8 cellular contexts compared by ENCODE assay signal in genomic region chr4:128387600-128388351, GRCh38.
A peak's percentile ranks its signal among the peaks of the same experiment; 100 is the strongest.
DNase-seq lines count a peak whose midpoint lies in the region; ATAC-seq, FAIRE-seq and TF ChIP-seq lines count a peak whose summit lies in the region.
"Had no signal": no experiment of that assay in that cellular context is flagged by ENCODE, and none has a peak within 500 bp of the region (broad histone marks: within the 10 kb centered on the region; RNA-seq: fewer than 3 reads in every experiment).

No MANE protein-coding gene starts in this region.

- H3K27me3 ChIP-seq in astrocyte (ENCODE audit: insufficient read depth, low read length): no peaks in the 10 kb centered on the region
- H3K27me3 ChIP-seq in left lung: no peaks in the 10 kb centered on the region
- no peaks in the 10 kb centered on the region for H3K27me3 ChIP-seq in thoracic aorta (replicated peaks; ENCODE audit: insufficient read depth)

- intact Hi-C loops in left lung (cut with DNase I): no loop called here

- no peak for ATAC-seq in left lung
- no peak for ATAC-seq in thoracic aorta (ENCODE audit: insufficient number of reproducible peaks, low FRiP score, low read depth)
- ATAC-seq in HG03097 (IDR thresholded peaks at IDR 0.05; ENCODE audit: low FRiP score, unreplicated experiment): no peak

- H3K9me3 ChIP-seq in astrocyte (ENCODE audit: insufficient read depth, low read depth, low read length) (no peaks in the 10 kb centered on the region), left lung (no peaks in the 10 kb centered on the region), thoracic aorta (no peaks in the 10 kb centered on the region)

- H3K36me3 ChIP-seq in astrocyte (ENCODE audit: insufficient read depth, low read length) (no peaks in the 10 kb centered on the region), left lung (no peaks in the 10 kb centered on the region), thoracic aorta (no peaks in the 10 kb centered on the region)

- H3K4me1 ChIP-seq in astrocyte (ENCODE audit: insufficient read depth, low read length): peaks cover 43% of the 10 kb centered on the region
- peaks cover 0 to 7% of the 10 kb centered on the region in 2 donors for H3K4me1 ChIP-seq in left lung
- peaks cover 7 to 37% of the 10 kb centered on the region in 2 donors for H3K4me1 ChIP-seq in thoracic aorta (ENCODE audit: control insufficient read depth in 1 of 2, low read depth in 2 of 2)

- no peaks in the 10 kb centered on the region for H3K27me3 Mint-ChIP-seq in astrocyte (ENCODE audit: low read depth, unreplicated experiment)

- no peaks in the 10 kb centered on the region for H4K20me1 ChIP-seq in astrocyte (ENCODE audit: insufficient read depth, low read length)

- no peak overlapping the region for H3K4me3 Mint-ChIP-seq in astrocyte (ENCODE audit: unreplicated experiment)

- H2AFZ ChIP-seq in astrocyte (ENCODE audit: low read depth, low read length): peak overlapping the region; percentile 57

- no peak for FAIRE-seq in astrocyte (lab: Jason Lieb, UNC)

- DNase-seq in HT1080 (ENCODE audit: low read depth) (peak; percentile 20), astrocyte (ENCODE audit: low read depth) (peak; percentile 53), left lung (no peak), thoracic aorta (ENCODE audit: low spot score) (no peak), NCI-H1694 treated with DMSO at 0.1 percent for 48 hours (lab: John Stamatoyannopoulos, UW) (no peak)
- DNase-seq in activated effector memory CD4-positive, alpha-beta T cell treated with Interleukin-2 at 50 U/mL for 16 hours: no peak
- DNase-seq: stimulated activated CD4-positive, alpha-beta T cell treated with anti-CD3 and anti-CD28 coated beads, Interleukin-2, amount 100 ng/mL, for 24 hours had no signal

- H3K4me3 ChIP-seq in astrocyte (ENCODE audit: insufficient read depth, low read depth, low read length) (no peak overlapping the region), left lung (no peak overlapping the region), thoracic aorta (no peak overlapping the region)

- peak overlapping the region; percentile 61 for H3K9ac ChIP-seq in astrocyte (ENCODE audit: low read length)

- H3K27ac Mint-ChIP-seq in astrocyte (ENCODE audit: unreplicated experiment): peak overlapping the region; percentile 96

- H3K4me1 Mint-ChIP-seq in astrocyte (ENCODE audit: low read depth, unreplicated experiment): peaks cover 67% of the 10 kb centered on the region

- H3K79me2 ChIP-seq in astrocyte (ENCODE audit: insufficient read depth, low read length): no peaks in the 10 kb centered on the region

- H3K4me2 ChIP-seq in astrocyte (ENCODE audit: low read length): peak overlapping the region; percentile 73

- H3K27ac ChIP-seq in astrocyte (ENCODE audit: low read depth, low read length) (peak overlapping the region; percentile 82), left lung (peak overlapping the region; percentile 13 to 66), thoracic aorta (peak overlapping the region; percentile 48 to 58)

- no peaks in the 10 kb centered on the region for H3K9me3 Mint-ChIP-seq in astrocyte (ENCODE audit: unreplicated experiment)

- TF ChIP-seq CTCF in astrocyte (IDR thresholded peaks at IDR 0.05; ENCODE audit: insufficient read depth, low read depth, low read length) (no peak), left lung (IDR thresholded peaks at IDR 0.05) (no peak), thoracic aorta (IDR thresholded peaks at IDR 0.05) (no peak)

- peaks cover 3% of the 10 kb centered on the region for H3K36me3 Mint-ChIP-seq in astrocyte (ENCODE audit: low read depth, unreplicated experiment)

Comparison
In these comparisons a context has a peak if more than half of its experiments do, and no peak if none do; other contexts are left out.
1. DNase-seq: peak in HT1080 (single experiment) and astrocyte (single experiment); none in left lung (0 of 2), thoracic aorta (single experiment), activated effector memory CD4-positive, alpha-beta T cell treated with Interleukin-2 at 50 U/mL for 16 hours (single experiment) and NCI-H1694 treated with DMSO at 0.1 percent for 48 hours (single experiment).
2. Peak in every context shown above with its lines, with median percentiles within 50 percentile points of each other: H3K27ac ChIP-seq.